ENCODE assay signal across 8 cellular contexts in the genomic region with DNA sequence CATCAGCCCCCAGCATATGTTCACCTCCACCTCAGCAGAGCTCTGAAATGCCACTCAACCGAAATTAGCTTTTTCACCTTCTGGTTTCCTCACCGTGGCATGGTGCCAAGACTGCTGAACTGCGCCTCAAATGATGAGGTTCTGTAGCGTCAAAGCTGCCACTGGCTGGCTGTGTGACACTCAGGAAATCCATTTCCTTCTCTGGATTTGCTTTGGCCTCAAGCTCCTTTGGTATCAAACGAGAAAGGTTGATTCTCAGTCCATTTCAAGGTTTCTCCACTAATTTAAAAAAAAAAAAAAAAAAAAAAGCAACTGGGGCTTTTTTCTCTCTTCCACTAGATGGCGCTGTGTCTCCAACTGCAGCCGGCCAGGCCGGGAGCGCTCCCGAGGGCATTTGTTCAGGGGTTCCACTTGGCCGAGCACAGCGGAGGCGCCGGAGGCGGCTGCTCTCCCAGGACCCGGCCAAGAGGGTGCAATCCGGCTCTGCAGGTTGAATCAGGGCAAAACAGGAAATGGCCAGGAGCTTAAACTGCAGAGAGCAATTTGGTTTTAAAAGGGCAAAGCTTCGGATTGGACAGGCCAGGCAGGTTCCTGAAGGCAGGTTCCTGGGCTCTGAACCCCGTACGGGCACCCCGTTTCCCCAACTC. TPM values are rescaled to one million over a fixed set of nuclear protein-coding genes. Genes with fewer than 3 reads are reported as not detected.
DNase-seq lines count a peak whose midpoint lies in the region; ATAC-seq, FAIRE-seq and TF ChIP-seq lines count a peak whose summit lies in the region.

No MANE protein-coding gene starts in this region.

- FAIRE-seq in GM12891 (lab: Jason Lieb, UNC), result peak; percentile 26

- peak overlapping the region; percentile 45 for H3K4me2 ChIP-seq in smooth muscle cell

- H3K4me1 ChIP-seq in ascending aorta (peaks cover 0 to 3% of the 10 kb centered on the region in 2 donors), smooth muscle cell (ENCODE audit: low read depth) (no peaks in the 10 kb centered on the region)

- H4K20me1 ChIP-seq in smooth muscle cell (ENCODE audit: low read depth), result no peaks in the 10 kb centered on the region

- no peak for ATAC-seq in GM21381 (IDR thresholded peaks at IDR 0.05; ENCODE audit: unreplicated experiment)
- no peak for ATAC-seq in HG03378 (IDR thresholded peaks at IDR 0.05; ENCODE audit: unreplicated experiment)

- DNase-seq in GM12891 (ENCODE audit: insufficient read length, low spot score) (peak; percentile 20), NCI-H1694 treated with DMSO at 0.1 percent for 48 hours (lab: John Stamatoyannopoulos, UW) (peak; percentile 85), T-helper 22 cell (ENCODE audit: low read depth) (peak; percentile 14), ascending aorta (ENCODE audit: low spot score in 2 of 2) (peak in 1 of 2 donors; percentile 66), hypothalamus (lab: John Stamatoyannopoulos, UW) (peak in 39 of 51 donors; percentile 4 to 66 (median 40)), smooth muscle cell (lab: John Stamatoyannopoulos, UW; ENCODE audit: unreplicated experiment) (peak; percentile 5)

- H3K27ac ChIP-seq in ascending aorta (no peak overlapping the region), smooth muscle cell (ENCODE audit: low read depth) (no peak overlapping the region)

- no peaks in the 10 kb centered on the region for H3K79me2 ChIP-seq in smooth muscle cell (ENCODE audit: low read depth)

- H3K9me3 ChIP-seq in ascending aorta (no peaks in the 10 kb centered on the region), smooth muscle cell (replicated peaks; ENCODE audit: low read depth) (no peaks in the 10 kb centered on the region)

- H2AFZ ChIP-seq in smooth muscle cell (ENCODE audit: low read depth), result no peak overlapping the region

- no peaks in the 10 kb centered on the region for H3F3A ChIP-seq in smooth muscle cell (ENCODE audit: low read depth)

- H3K9ac ChIP-seq in smooth muscle cell (ENCODE audit: low read depth), result no peak overlapping the region

- 17% methylated on average over 21 of the region's 21 CpGs for WGBS in smooth muscle cell (ENCODE audit: low lambda C conversion rate)

- peak; percentile 20 to 76 (median 62) for TF ChIP-seq CTCF in ascending aorta (IDR thresholded peaks at IDR 0.05)
- peak; percentile 76 for TF ChIP-seq CTCF in smooth muscle cell (IDR thresholded peaks at IDR 0.05; ENCODE audit: borderline replicate concordance, insufficient read depth, poor library complexity, severe bottlenecking)

- no peaks in the 10 kb centered on the region for H3K27me3 ChIP-seq in ascending aorta
- peaks cover 16% of the 10 kb centered on the region for H3K27me3 ChIP-seq in smooth muscle cell (ENCODE audit: low read depth)

- no peak for TF ChIP-seq POLR2A in GM12891 (IDR thresholded peaks at IDR 0.05; ENCODE audit: low read depth, low read length)

- H3K36me3 ChIP-seq in ascending aorta (no peaks in the 10 kb centered on the region), smooth muscle cell (ENCODE audit: low read depth) (no peaks in the 10 kb centered on the region)

- H3K4me3 ChIP-seq in ascending aorta, result peak overlapping the region in 1 of 2 donors; percentile 16
- no peak overlapping the region for H3K4me3 ChIP-seq in smooth muscle cell

- intact Hi-C loops in ascending aorta (cut with DNase I), result loop anchor here (2.0 kb wide), 1 partner anchor 280 kb away; no protein-coding TSS in a partner anchor

TF ChIP-seq in GM12891, 5 proteins besides CTCF, POLR2A, EP300 and RAD21:
- TF ChIP-seq POLR2AphosphoS5 (IDR thresholded peaks at IDR 0.05; ENCODE audit: low read depth, low read length), result no peak
- TF ChIP-seq PAX5 (IDR thresholded peaks at IDR 0.05; ENCODE audit: insufficient read depth, low read length, severe bottlenecking), result peak; percentile 94
TF ChIP-seq in GM12891: peak in this region for 1.

RNA-seq across cellular contexts. Expression of a gene that starts 26.5 kb away (rescaled TPM):
- not detected for polyA plus RNA-seq in GM12891 (2012; ENCODE audit: low read depth, missing spikeins)
- total RNA-seq in ascending aorta (not detected), smooth muscle cell (0.09 TPM in 1 of 2 replicates, not detected in the other)
- polyA plus RNA-seq in smooth muscle cell, result not detected in 2 replicates

RNA-seq across cellular contexts. Expression of a gene that starts 26.9 kb away (rescaled TPM):
- 0.08 TPM for polyA plus RNA-seq in GM12891 (2012; ENCODE audit: low read depth, missing spikeins)
- not detected for total RNA-seq in ascending aorta
- 0.36 and 0.72 TPM in 2 replicates for total RNA-seq in smooth muscle cell
- 0.09 and 0.49 TPM in 2 replicates for polyA plus RNA-seq in smooth muscle cell
